Comparison of ENCODE assay signal across 1 cellular context in genomic region chr7:26084418-26084817, GRCh38.
TF ChIP-seq lines count a peak whose summit lies in the region.

No MANE protein-coding gene starts in this region.

TF ChIP-seq in H1, 55 proteins besides CTCF, POLR2A, EP300 and RAD21:
- TF ChIP-seq MAX (IDR thresholded peaks at IDR 0.05): no peak
